8 cellular contexts compared by ENCODE assay signal in genomic region chr2:172102858-172103359, GRCh38. TPM values are rescaled to one million over a fixed set of nuclear protein-coding genes. Genes with fewer than 3 reads are reported as not detected.
DNase-seq lines count a peak whose midpoint lies in the region; ATAC-seq and TF ChIP-seq lines count a peak whose summit lies in the region.

Gene DLX2 (minus strand): TSS chr2:172102900. CDS start chr2:172102538, 362 bp downstream.

- H3K27me3 ChIP-seq in CD8-positive, alpha-beta memory T cell (ENCODE audit: insufficient read depth, low read length, poor library complexity, severe bottlenecking) = peaks cover 93% of the 10 kb centered on the region
- H3K27me3 ChIP-seq in mucosa of rectum (ENCODE audit: control insufficient read depth in 2 of 2, insufficient read depth in 2 of 2, low read length in 2 of 2) = peaks cover 77 to 79% of the 10 kb centered on the region in 2 donors

- intact Hi-C loops in activated CD4-positive, alpha-beta memory T cell treated with anti-CD3 and anti-CD28 coated beads for 36 hours (cut with micrococcal nuclease) = loop anchor here (1.0 to 5.0 kb wide), 8 partner anchors 9 to 454 kb away; partner anchors contain the start of genes DLX1, DYNC1I2, HAT1 and PDK1

- no peaks in the 10 kb centered on the region for H3K36me3 ChIP-seq in CD8-positive, alpha-beta memory T cell (ENCODE audit: insufficient read depth, low read length)
- no peaks in the 10 kb centered on the region for H3K36me3 ChIP-seq in mucosa of rectum (ENCODE audit: control insufficient read depth in 2 of 2, insufficient read depth in 2 of 2, low read length in 2 of 2)

- peak within 1 kb of the TSS; percentile 80 to 93 (median 85) for H3K4me3 Mint-ChIP-seq in CD8-positive, alpha-beta memory T cell
- peak within 1 kb of the TSS; percentile 71 for H3K4me3 Mint-ChIP-seq in activated CD4-positive, alpha-beta memory T cell treated with anti-CD3 and anti-CD28 coated beads for 36 hours

- no peak for TF ChIP-seq CTCF in epithelial cell of esophagus (IDR thresholded peaks at IDR 0.05; ENCODE audit: insufficient read depth, low read depth, low read length, missing control alignments)

- H3K36me3 Mint-ChIP-seq in CD8-positive, alpha-beta memory T cell = peaks cover 0 to 2% (median 0%) of the 10 kb centered on the region in 3 donors
- H3K36me3 Mint-ChIP-seq in activated CD4-positive, alpha-beta memory T cell treated with anti-CD3 and anti-CD28 coated beads for 36 hours = no peaks in the 10 kb centered on the region

- no peaks in the 10 kb centered on the region for H3K9me3 ChIP-seq in CD8-positive, alpha-beta memory T cell (ENCODE audit: low read length)
- H3K9me3 ChIP-seq in mucosa of rectum (ENCODE audit: control insufficient read depth in 2 of 2, low read length in 2 of 2) = no peaks in the 10 kb centered on the region

- no peak within 1 kb of the TSS for H3K27ac ChIP-seq in CD8-positive, alpha-beta memory T cell (ENCODE audit: low read depth, low read length)
- no peak within 1 kb of the TSS for H3K27ac ChIP-seq in mucosa of rectum (ENCODE audit: low read depth in 2 of 2, low read length in 2 of 2)

- POLR2A ChIA-PET in CD8-positive, alpha-beta memory T cell (lab: Charles Lee) = no interaction called here
- POLR2A ChIA-PET in activated CD4-positive, alpha-beta memory T cell treated with anti-CD3 and anti-CD28 coated beads for 36 hours (lab: Charles Lee) = interaction anchor here (1.2 to 2.0 kb wide), 3 partner anchors 10 to 16 kb away, joined by 3 to 8 read pairs (median 3); no protein-coding TSS in a partner anchor

- CTCF ChIA-PET in CD8-positive, alpha-beta memory T cell (lab: Charles Lee) = interaction anchor here (0.6 to 1.4 kb wide), 7 partner anchors 10 to 401 kb away, joined by 3 to 4 read pairs (median 3); no protein-coding TSS in a partner anchor
- CTCF ChIA-PET in activated CD4-positive, alpha-beta memory T cell treated with anti-CD3 and anti-CD28 coated beads for 36 hours (lab: Charles Lee) = interaction anchor here (0.8 to 6.8 kb wide), 9 partner anchors 11 to 504 kb away, joined by 3 to 116 read pairs (median 3); partner anchors contain the start of genes DLX1 and SLC25A12

- peaks cover 63% of the 10 kb centered on the region for H3K4me1 ChIP-seq in CD8-positive, alpha-beta memory T cell (ENCODE audit: insufficient read depth, low read length)
- peaks cover 25 to 53% of the 10 kb centered on the region in 2 donors for H3K4me1 ChIP-seq in mucosa of rectum (ENCODE audit: control insufficient read depth in 2 of 2, insufficient read depth in 2 of 2, low read length in 2 of 2)

- peak within 1 kb of the TSS; percentile 5 to 90 (median 80) for H3K27ac Mint-ChIP-seq in CD8-positive, alpha-beta memory T cell
- H3K27ac Mint-ChIP-seq in activated CD4-positive, alpha-beta memory T cell treated with anti-CD3 and anti-CD28 coated beads for 36 hours = no peak within 1 kb of the TSS

- H3K9me3 Mint-ChIP-seq in CD8-positive, alpha-beta memory T cell = peaks cover 0 to 13% (median 4%) of the 10 kb centered on the region in 5 donors
- H3K9me3 Mint-ChIP-seq in activated CD4-positive, alpha-beta memory T cell treated with anti-CD3 and anti-CD28 coated beads for 36 hours = no peaks in the 10 kb centered on the region

- DNase-seq in CD8-positive, alpha-beta memory T cell = peak in 4 of 5 donors; percentile 50 to 75 (median 62)
- DNase-seq in NCI-H748 (lab: John Stamatoyannopoulos, UW; ENCODE audit: unreplicated experiment) (peak; percentile 99), epithelial cell of esophagus (ENCODE audit: low read depth) (peak; percentile 90)
- peak; percentile 81 for DNase-seq in activated CD4-positive, alpha-beta memory T cell treated with anti-CD3 and anti-CD28 coated beads for 36 hours
- DNase-seq in stimulated activated naive CD8-positive, alpha-beta T cell treated with anti-CD3 and anti-CD28 coated beads, Interleukin-15, Interleukin-2, amounts not matched to agents 100 U/mL and 50 U/mL, for 24 hours = peak; percentile 80

- H3K9ac ChIP-seq in mucosa of rectum (ENCODE audit: low read depth in 1 of 2, low read length in 2 of 2) = peak within 1 kb of the TSS in 1 of 2 donors; percentile 5

- peak within 1 kb of the TSS; percentile 58 for H3K4me3 ChIP-seq in CD8-positive, alpha-beta memory T cell (ENCODE audit: low read length)
- H3K4me3 ChIP-seq in epithelial cell of esophagus (ENCODE audit: low read length) = peak within 1 kb of the TSS; percentile 57
- peak within 1 kb of the TSS; percentile 57 to 80 for H3K4me3 ChIP-seq in mucosa of rectum (ENCODE audit: low read length in 2 of 2)

- peaks cover 71 to 86% of the 10 kb centered on the region in 2 donors for H3K27me3 Mint-ChIP-seq in CD8-positive, alpha-beta memory T cell
- peaks cover 70% of the 10 kb centered on the region for H3K27me3 Mint-ChIP-seq in activated CD4-positive, alpha-beta memory T cell treated with anti-CD3 and anti-CD28 coated beads for 36 hours

- peak; percentile 83 for ATAC-seq in GM19395 (IDR thresholded peaks at IDR 0.05; ENCODE audit: unreplicated experiment)
- ATAC-seq in HG03442 (IDR thresholded peaks at IDR 0.05; ENCODE audit: unreplicated experiment) = peak; percentile 57
- ATAC-seq in stimulated activated naive CD8-positive, alpha-beta T cell treated with anti-CD3 and anti-CD28 coated beads, Interleukin-15, Interleukin-2, amounts not matched to agents 100 U/mL and 50 U/mL, for 24 hours = peak; percentile 48

- H3K4me1 Mint-ChIP-seq in CD8-positive, alpha-beta memory T cell = peaks cover 47 to 67% (median 57%) of the 10 kb centered on the region in 3 donors
- H3K4me1 Mint-ChIP-seq in activated CD4-positive, alpha-beta memory T cell treated with anti-CD3 and anti-CD28 coated beads for 36 hours (ENCODE audit: low read depth) = peaks cover 50% of the 10 kb centered on the region

RNA-seq across cellular contexts. Expression of gene DLX2, which starts in this region (rescaled TPM):
- under 1 TPM in 1 of 2 experiments, not detected in 1; 0.16 TPM for total RNA-seq in CD8-positive, alpha-beta memory T cell
- polyA plus RNA-seq in CD8-positive, alpha-beta memory T cell = not detected
- not detected for total RNA-seq in activated CD4-positive, alpha-beta memory T cell treated with anti-CD3 and anti-CD28 coated beads for 36 hours

Comparison
In these comparisons a context has a peak if more than half of its experiments do, and no peak if none do; other contexts are left out.
1. Peak in DNase-seq and H3K4me3 ChIP-seq in CD8-positive, alpha-beta memory T cell; RNA of the gene not detected or under 1 TPM.
2. Peak in DNase-seq in activated CD4-positive, alpha-beta memory T cell treated with anti-CD3 and anti-CD28 coated beads for 36 hours; RNA of the gene not detected or under 1 TPM.